1 cellular context compared by ENCODE assay signal in genomic region chr2:111704246-111704645, GRCh38.
A peak's percentile ranks its signal among the peaks of the same experiment; 100 is the strongest.
TF ChIP-seq lines count a peak whose summit lies in the region.

No MANE protein-coding gene starts in this region.

TF ChIP-seq in SK-N-SH, 30 proteins besides CTCF, POLR2A, EP300 and RAD21 (continued from another document):
- peak; percentile 72 for TF ChIP-seq JUND (IDR thresholded peaks at IDR 0.05)
- TF ChIP-seq RFX5 (IDR thresholded peaks at IDR 0.05; ENCODE audit: low read length) = no peak
- TF ChIP-seq NFIC (IDR thresholded peaks at IDR 0.05; ENCODE audit: borderline replicate concordance) = 0 out of 2 replicates have a peak, but pooled peaks have one; percentile 27
